In genomic region chr19:49704888-49705642, GRCh38 we compare ENCODE assay signal across 28 cellular contexts. TPM values are rescaled to one million over a fixed set of nuclear protein-coding genes. Genes with fewer than 3 reads are reported as not detected.
"Had no signal": no experiment of that assay in that cellular context is flagged by ENCODE, and none has a peak within 500 bp of the region (broad histone marks: within the 10 kb centered on the region; RNA-seq: fewer than 3 reads in every experiment).

No MANE protein-coding gene starts in this region.

- H2AFZ ChIP-seq: neural progenitor cell had no signal

- H3K4me1 ChIP-seq: left lung, lower lobe of right lung, neural progenitor cell, pancreas, prostate gland, sigmoid colon, spleen, tibial nerve, vagina had no signal

- H3K27me3 ChIP-seq: neural progenitor cell, pancreas, vagina had no signal

- H3K9ac ChIP-seq: neural progenitor cell had no signal

- ATAC-seq: left colon; left lung; natural killer cell; pancreas; right cardiac atrium; stimulated activated effector memory CD8-positive, alpha-beta T cell treated with anti-CD3 and anti-CD28 coated beads, Interleukin-12 subunit alpha, Interleukin-12 subunit beta, amount 100 ng/mL, for 72 hours; stimulated activated naive CD8-positive, alpha-beta T cell treated with anti-CD3 and anti-CD28 coated beads, Interleukin-15, amount 100 ng/mL, for 72 hours had no signal

- H3K4me2 ChIP-seq: neural progenitor cell had no signal

- H3K4me3 ChIP-seq: left lung, lower lobe of right lung, neural progenitor cell, pancreas, prostate gland, sigmoid colon, spleen, tibial nerve, vagina had no signal

- H3K27ac ChIP-seq: left lung, lower lobe of right lung, neural progenitor cell, pancreas, prostate gland, sigmoid colon, spleen, tibial nerve, vagina had no signal

- H3K36me3 ChIP-seq: left lung, lower lobe of right lung, neural progenitor cell, pancreas, prostate gland, sigmoid colon, tibial nerve, vagina had no signal

- FAIRE-seq: islet of Langerhans, kidney, pancreas, small intestine had no signal

- DNase-seq: hypothalamus; immature natural killer cell; kidney; left colon; left lung; lower lobe of right lung; mammary epithelial cell; mesendoderm; naive B cell; natural killer cell; nephron progenitor cell; pancreas; posterior cingulate gyrus; retina; sigmoid colon; small intestine; spleen; stimulated activated CD4-positive, alpha-beta T cell treated with anti-CD3 and anti-CD28 coated beads, Interleukin-4, amount 100 ng/mL, for 24 hours; stimulated activated naive CD4-positive, alpha-beta T cell; stimulated activated naive CD8-positive, alpha-beta T cell treated with anti-CD3 and anti-CD28 coated beads, Interleukin-15, amount 100 ng/mL, for 72 hours; substantia nigra had no signal

- H3K9me3 ChIP-seq: left lung, lower lobe of right lung, pancreas, prostate gland, sigmoid colon, spleen, tibial nerve, vagina had no signal

RNA-seq across cellular contexts. Expression of gene CPT1C, which starts 14.1 kb away (rescaled TPM):
- polyA plus RNA-seq: immature natural killer cell had no signal
